Comparison of ENCODE assay signal across 1 cellular context in the genomic region with DNA sequence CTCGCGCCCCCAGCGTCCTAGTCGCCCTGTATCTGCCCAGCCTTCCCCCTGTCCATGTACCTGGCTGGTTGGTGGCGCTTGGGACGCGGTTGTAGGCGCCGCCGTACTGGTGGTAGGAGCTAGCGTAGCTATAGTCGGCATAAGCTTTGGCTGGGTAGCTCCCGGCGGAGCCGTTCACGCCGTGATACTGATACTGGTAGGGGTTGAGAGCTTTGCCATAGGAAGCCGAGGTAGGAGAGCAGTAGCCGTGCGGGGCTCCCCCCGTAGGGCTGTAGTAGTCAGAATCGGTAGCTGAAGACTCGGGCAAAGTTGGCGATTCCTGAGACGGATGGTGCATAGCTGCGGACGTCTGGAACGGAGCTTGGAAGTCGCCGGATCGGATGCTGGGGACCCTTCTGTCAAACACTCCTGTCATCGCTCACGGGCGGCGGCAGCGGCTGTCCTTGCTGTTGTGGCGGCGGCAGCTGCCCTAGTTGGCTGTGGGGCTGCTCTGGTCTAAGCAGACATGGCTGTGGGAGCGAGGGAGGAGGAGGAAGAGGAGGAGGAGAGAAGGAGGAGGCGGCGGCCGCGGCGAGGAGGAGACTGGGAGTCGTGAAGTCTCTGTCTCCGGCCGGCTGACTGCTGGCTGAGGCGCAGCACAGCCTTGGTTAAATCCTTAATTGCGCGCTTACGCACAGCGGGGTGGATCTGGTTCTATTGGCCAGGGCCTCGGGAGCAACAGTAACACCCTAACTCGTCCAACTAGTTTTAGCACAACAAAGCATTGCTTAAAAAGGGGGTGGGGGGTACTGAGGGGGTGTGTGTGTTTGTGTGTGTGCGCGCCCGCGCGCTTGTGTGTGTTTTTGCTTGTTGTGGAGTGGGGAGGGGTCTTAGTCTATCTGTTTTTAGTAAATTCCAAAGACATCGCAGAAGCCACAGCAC.
TF ChIP-seq lines count a peak whose summit lies in the region.

A gene (minus strand): TSS at position 623 of the 921 bp plus-strand sequence. CDS start 208 bp downstream, at position 415.

TF ChIP-seq in GM23338, 12 proteins besides CTCF, POLR2A, EP300 and RAD21 (continued from another document):
- TF ChIP-seq, protein P1, sequence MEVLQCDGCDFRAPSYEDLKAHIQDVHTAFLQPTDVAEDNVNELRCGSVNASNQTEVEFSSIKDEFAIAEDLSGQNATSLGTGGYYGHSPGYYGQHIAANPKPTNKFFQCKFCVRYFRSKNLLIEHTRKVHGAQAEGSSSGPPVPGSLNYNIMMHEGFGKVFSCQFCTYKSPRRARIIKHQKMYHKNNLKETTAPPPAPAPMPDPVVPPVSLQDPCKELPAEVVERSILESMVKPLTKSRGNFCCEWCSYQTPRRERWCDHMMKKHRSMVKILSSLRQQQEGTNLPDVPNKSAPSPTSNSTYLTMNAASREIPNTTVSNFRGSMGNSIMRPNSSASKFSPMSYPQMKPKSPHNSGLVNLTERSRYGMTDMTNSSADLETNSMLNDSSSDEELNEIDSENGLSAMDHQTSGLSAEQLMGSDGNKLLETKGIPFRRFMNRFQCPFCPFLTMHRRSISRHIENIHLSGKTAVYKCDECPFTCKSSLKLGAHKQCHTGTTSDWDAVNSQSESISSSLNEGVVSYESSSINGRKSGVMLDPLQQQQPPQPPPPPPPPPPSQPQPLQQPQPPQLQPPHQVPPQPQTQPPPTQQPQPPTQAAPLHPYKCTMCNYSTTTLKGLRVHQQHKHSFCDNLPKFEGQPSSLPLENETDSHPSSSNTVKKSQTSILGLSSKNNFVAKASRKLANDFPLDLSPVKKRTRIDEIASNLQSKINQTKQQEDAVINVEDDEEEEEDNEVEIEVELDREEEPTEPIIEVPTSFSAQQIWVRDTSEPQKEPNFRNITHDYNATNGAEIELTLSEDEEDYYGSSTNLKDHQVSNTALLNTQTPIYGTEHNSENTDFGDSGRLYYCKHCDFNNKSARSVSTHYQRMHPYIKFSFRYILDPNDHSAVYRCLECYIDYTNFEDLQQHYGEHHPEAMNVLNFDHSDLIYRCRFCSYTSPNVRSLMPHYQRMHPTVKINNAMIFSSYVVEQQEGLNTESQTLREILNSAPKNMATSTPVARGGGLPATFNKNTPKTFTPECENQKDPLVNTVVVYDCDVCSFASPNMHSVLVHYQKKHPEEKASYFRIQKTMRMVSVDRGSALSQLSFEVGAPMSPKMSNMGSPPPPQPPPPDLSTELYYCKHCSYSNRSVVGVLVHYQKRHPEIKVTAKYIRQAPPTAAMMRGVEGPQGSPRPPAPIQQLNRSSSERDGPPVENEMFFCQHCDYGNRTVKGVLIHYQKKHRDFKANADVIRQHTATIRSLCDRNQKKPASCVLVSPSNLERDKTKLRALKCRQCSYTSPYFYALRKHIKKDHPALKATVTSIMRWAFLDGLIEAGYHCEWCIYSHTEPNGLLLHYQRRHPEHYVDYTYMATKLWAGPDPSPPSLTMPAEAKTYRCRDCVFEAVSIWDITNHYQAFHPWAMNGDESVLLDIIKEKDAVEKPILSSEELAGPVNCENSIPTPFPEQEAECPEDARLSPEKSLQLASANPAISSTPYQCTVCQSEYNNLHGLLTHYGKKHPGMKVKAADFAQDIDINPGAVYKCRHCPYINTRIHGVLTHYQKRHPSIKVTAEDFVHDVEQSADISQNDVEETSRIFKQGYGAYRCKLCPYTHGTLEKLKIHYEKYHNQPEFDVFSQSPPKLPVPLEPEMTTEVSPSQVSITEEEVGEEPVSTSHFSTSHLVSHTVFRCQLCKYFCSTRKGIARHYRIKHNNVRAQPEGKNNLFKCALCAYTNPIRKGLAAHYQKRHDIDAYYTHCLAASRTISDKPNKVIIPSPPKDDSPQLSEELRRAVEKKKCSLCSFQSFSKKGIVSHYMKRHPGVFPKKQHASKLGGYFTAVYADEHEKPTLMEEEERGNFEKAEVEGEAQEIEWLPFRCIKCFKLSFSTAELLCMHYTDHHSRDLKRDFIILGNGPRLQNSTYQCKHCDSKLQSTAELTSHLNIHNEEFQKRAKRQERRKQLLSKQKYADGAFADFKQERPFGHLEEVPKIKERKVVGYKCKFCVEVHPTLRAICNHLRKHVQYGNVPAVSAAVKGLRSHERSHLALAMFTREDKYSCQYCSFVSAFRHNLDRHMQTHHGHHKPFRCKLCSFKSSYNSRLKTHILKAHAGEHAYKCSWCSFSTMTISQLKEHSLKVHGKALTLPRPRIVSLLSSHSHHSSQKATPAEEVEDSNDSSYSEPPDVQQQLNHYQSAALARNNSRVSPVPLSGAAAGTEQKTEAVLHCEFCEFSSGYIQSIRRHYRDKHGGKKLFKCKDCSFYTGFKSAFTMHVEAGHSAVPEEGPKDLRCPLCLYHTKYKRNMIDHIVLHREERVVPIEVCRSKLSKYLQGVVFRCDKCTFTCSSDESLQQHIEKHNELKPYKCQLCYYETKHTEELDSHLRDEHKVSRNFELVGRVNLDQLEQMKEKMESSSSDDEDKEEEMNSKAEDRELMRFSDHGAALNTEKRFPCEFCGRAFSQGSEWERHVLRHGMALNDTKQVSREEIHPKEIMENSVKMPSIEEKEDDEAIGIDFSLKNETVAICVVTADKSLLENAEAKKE (CRISPR knock-in tag; IDR thresholded peaks at IDR 0.05), result no peak
